Comparison of ENCODE assay signal across 16 cellular contexts in the genomic region with DNA sequence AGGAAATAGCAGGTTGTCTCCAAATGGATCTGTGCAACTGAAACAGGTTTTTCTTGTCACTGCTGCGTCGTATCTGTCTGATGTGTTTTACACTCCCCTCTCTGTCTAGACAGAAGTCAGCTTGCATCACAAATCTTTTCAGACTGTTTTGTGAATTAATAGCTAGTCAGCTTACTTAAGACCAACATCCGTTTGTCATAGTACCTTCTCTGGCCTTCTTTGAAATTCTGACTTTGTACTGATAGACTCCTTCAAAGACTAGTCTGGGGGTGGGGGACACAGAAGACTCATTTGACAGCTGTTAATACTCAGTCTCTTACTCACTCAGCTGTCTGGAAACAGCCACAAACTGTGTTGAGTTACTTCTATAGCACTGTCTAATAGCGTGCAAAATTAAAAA.
DNase-seq lines count a peak whose midpoint lies in the region; ATAC-seq and TF ChIP-seq lines count a peak whose summit lies in the region.
"Had no signal": no experiment of that assay in that cellular context is flagged by ENCODE, and none has a peak within 500 bp of the region (broad histone marks: within the 10 kb centered on the region; RNA-seq: fewer than 3 reads in every experiment).

No MANE protein-coding gene starts in this region.

- H3K9me3 ChIP-seq in MM.1S (replicated peaks; ENCODE audit: insufficient read depth, low read length) = no peaks in the 10 kb centered on the region
- H3K9me3 ChIP-seq: esophagus muscularis mucosa had no signal

- no peak overlapping the region for H3K4me3 ChIP-seq in fibroblast of pulmonary artery (replicated peaks; ENCODE audit: low read depth, low read length)
- no peak overlapping the region for H3K4me3 ChIP-seq in urinary bladder (ENCODE audit: low read depth, low read length)
- no peak overlapping the region for H3K4me3 ChIP-seq in MM.1S (ENCODE audit: low read length)
- H3K4me3 ChIP-seq: esophagus muscularis mucosa, GM23338, SK-N-MC had no signal

- WGBS in urinary bladder = 56% methylated on average over 4 of the region's 4 CpGs

- no peaks in the 10 kb centered on the region for H3K79me2 ChIP-seq in MM.1S (ENCODE audit: low read length)

- H3F3A ChIP-seq in MM.1S (ENCODE audit: insufficient read depth, low read length) = no peaks in the 10 kb centered on the region

- no peak for ATAC-seq in HG03571 (IDR thresholded peaks at IDR 0.05; ENCODE audit: unreplicated experiment)
- ATAC-seq: GM23338 had no signal

- H3K4me1 ChIP-seq in urinary bladder (ENCODE audit: insufficient read depth) = no peaks in the 10 kb centered on the region
- no peaks in the 10 kb centered on the region for H3K4me1 ChIP-seq in MM.1S (ENCODE audit: low read length)

- TF ChIP-seq CTCF in fibroblast of pulmonary artery (IDR thresholded peaks at IDR 0.05; ENCODE audit: low read length, missing control alignments) (no peak), MM.1S (IDR thresholded peaks at IDR 0.05; ENCODE audit: low read length) (no peak)

- H3K27me3 ChIP-seq in MM.1S (replicated peaks; ENCODE audit: insufficient read depth, low read length) = no peaks in the 10 kb centered on the region
- H3K27me3 ChIP-seq: esophagus muscularis mucosa had no signal

- H3K9me2 ChIP-seq in MM.1S (replicated peaks; ENCODE audit: insufficient read depth, low read length) = no peaks in the 10 kb centered on the region

- H3K36me3 ChIP-seq in urinary bladder (ENCODE audit: insufficient read depth) (no peaks in the 10 kb centered on the region), MM.1S (replicated peaks; ENCODE audit: insufficient read depth, low read length) (no peaks in the 10 kb centered on the region)
- H3K36me3 ChIP-seq: esophagus muscularis mucosa had no signal

- peak overlapping the region; percentile 16 for H3K27ac ChIP-seq in urinary bladder (ENCODE audit: low read depth)
- H3K27ac ChIP-seq in MM.1S (ENCODE audit: low read length) = no peak overlapping the region
- H3K27ac ChIP-seq: esophagus muscularis mucosa, SK-N-MC had no signal

- H3K9ac ChIP-seq in MM.1S (ENCODE audit: low read length) = no peak overlapping the region

- H4K20me1 ChIP-seq in MM.1S (ENCODE audit: insufficient read depth, low read length) = no peaks in the 10 kb centered on the region

- H2AFZ ChIP-seq in MM.1S (ENCODE audit: low read length) = no peak overlapping the region
- H2AFZ ChIP-seq: GM23338 had no signal

- H3K4me2 ChIP-seq in MM.1S (ENCODE audit: low read depth, low read length) = no peak overlapping the region
- H3K4me2 ChIP-seq: GM23338 had no signal

- DNase-seq in SIG-M5 treated with dmso at 0.1 percent for 504 hours (lab: John Stamatoyannopoulos, UW; ENCODE audit: unreplicated experiment) (peak; percentile 32), SIG-M5 (lab: John Stamatoyannopoulos, UW) (no peak), fibroblast of pulmonary artery (ENCODE audit: low read depth) (peak; percentile 78), myocyte (ENCODE audit: low read depth) (peak; percentile 89), NCI-H1694 (lab: John Stamatoyannopoulos, UW) (no peak), MM.1S (no peak)
- DNase-seq: 8988T; activated naive CD4-positive, alpha-beta T cell treated with anti-CD3 and anti-CD28 coated beads, Interleukin-2, amount 50 U/mL, for 16 hours; GDM1; Karpas-422; NCI-H187 treated with DMSO at 0.1 percent for 48 hours had no signal

Comparison
In these comparisons a context has a peak if more than half of its experiments do, and no peak if none do; other contexts are left out.
1. DNase-seq: peak in SIG-M5 treated with dmso at 0.1 percent for 504 hours (single experiment), fibroblast of pulmonary artery (single experiment) and myocyte (single experiment); none in SIG-M5 (single experiment), NCI-H1694 (single experiment) and MM.1S (single experiment).